ENCODE assay signal across 1 cellular context in the genomic region with DNA sequence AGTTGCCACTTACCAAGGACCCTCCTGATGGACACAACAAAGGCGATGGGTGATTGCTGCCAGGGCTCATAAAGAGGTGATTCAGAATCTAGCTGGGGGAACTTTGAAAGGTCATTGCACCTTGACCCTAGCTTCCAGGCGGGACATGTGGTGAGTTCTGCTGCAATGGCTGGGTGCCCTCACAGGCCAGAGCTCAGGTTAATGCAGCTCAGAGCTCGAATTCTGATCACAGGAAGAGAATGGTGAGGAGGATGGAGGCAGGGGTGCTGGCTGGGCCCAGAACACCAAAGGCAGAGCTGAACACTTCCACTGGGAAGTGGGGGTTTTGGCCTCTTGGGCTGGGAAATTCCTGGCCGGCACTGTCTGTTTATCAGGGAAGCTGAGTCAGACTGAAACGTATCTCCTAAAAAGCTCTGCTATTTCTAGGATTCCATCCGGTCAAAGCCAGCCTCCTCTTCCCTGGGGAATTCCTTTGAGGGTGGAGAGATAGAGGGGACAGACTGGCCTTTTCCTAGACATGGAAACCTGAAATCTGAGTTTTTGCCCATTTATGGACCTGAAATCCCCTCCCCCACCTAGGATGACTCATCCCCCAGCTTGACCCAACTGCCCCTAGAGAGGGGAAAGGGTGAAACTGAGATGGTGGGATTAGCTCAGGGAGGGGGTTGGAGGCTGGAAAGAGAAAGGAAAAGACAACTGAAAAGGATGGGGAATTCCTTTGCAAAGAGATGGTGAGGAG.
TF ChIP-seq lines count a peak whose summit lies in the region.

No MANE protein-coding gene starts in this region.

TF ChIP-seq in HepG2, 621 proteins besides CTCF, POLR2A, EP300 and RAD21 (continues in another document):
- TF ChIP-seq, protein P1, sequence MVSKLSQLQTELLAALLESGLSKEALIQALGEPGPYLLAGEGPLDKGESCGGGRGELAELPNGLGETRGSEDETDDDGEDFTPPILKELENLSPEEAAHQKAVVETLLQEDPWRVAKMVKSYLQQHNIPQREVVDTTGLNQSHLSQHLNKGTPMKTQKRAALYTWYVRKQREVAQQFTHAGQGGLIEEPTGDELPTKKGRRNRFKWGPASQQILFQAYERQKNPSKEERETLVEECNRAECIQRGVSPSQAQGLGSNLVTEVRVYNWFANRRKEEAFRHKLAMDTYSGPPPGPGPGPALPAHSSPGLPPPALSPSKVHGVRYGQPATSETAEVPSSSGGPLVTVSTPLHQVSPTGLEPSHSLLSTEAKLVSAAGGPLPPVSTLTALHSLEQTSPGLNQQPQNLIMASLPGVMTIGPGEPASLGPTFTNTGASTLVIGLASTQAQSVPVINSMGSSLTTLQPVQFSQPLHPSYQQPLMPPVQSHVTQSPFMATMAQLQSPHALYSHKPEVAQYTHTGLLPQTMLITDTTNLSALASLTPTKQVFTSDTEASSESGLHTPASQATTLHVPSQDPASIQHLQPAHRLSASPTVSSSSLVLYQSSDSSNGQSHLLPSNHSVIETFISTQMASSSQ (IDR thresholded peaks at IDR 0.05; ENCODE audit: low read depth): no peak
- TF ChIP-seq, protein P1 (CRISPR knock-in tag; IDR thresholded peaks at IDR 0.05; ENCODE audit: borderline replicate concordance): peak; percentile 39; the same call in 1 of the 2 replicates
- TF ChIP-seq ZNF296 (CRISPR knock-in tag; conservative IDR thresholded peaks at IDR 0.05): no peak
- no peak for TF ChIP-seq ZNF225 (CRISPR knock-in tag; IDR thresholded peaks at IDR 0.05)
- TF ChIP-seq ZNF292 (CRISPR knock-in tag; IDR thresholded peaks at IDR 0.05; ENCODE audit: borderline replicate concordance, low read depth): peak; percentile 65; the same call in 1 of the 2 replicates
- 0 out of 2 replicates have a peak, but pooled peaks have one; percentile 22 for TF ChIP-seq MIER3 (CRISPR knock-in tag; IDR thresholded peaks at IDR 0.05; ENCODE audit: borderline replicate concordance)
- TF ChIP-seq, protein P2, sequence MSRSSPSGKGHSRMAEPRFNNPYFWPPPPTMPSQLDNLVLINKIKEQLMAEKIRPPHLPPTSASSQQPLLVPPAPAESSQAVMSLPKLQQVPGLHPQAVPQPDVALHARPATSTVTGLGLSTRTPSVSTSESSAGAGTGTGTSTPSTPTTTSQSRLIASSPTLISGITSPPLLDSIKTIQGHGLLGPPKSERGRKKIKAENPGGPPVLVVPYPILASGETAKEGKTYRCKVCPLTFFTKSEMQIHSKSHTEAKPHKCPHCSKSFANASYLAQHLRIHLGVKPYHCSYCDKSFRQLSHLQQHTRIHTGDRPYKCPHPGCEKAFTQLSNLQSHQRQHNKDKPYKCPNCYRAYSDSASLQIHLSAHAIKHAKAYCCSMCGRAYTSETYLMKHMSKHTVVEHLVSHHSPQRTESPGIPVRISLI (CRISPR knock-in tag; IDR thresholded peaks at IDR 0.05; ENCODE audit: borderline replicate concordance): no peak
- TF ChIP-seq, protein P3, sequence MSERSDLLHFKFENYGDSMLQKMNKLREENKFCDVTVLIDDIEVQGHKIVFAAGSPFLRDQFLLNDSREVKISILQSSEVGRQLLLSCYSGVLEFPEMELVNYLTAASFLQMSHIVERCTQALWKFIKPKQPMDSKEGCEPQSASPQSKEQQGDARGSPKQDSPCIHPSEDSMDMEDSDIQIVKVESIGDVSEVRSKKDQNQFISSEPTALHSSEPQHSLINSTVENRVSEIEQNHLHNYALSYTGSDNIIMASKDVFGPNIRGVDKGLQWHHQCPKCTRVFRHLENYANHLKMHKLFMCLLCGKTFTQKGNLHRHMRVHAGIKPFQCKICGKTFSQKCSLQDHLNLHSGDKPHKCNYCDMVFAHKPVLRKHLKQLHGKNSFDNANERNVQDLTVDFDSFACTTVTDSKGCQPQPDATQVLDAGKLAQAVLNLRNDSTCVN (CRISPR knock-in tag; IDR thresholded peaks at IDR 0.05; ENCODE audit: borderline replicate concordance): 0 out of 2 replicates have a peak, but pooled peaks have one; percentile 7
- TF ChIP-seq ZKSCAN5 (CRISPR knock-in tag; IDR thresholded peaks at IDR 0.05): no peak
- TF ChIP-seq ISL2 (CRISPR knock-in tag; IDR thresholded peaks at IDR 0.05): peak; percentile 28; the same call in 1 of the 2 replicates
- peak; percentile 15; the same call in 1 of the 2 replicates for TF ChIP-seq ZBTB38 (CRISPR knock-in tag; IDR thresholded peaks at IDR 0.05)
- peak; percentile 72 for TF ChIP-seq PITX1 (CRISPR knock-in tag; IDR thresholded peaks at IDR 0.05)
- TF ChIP-seq YY1 (IDR thresholded peaks at IDR 0.05; ENCODE audit: insufficient read depth, insufficient replicate concordance, low read depth, low read length): peak; percentile 47
- TF ChIP-seq, protein P4, sequence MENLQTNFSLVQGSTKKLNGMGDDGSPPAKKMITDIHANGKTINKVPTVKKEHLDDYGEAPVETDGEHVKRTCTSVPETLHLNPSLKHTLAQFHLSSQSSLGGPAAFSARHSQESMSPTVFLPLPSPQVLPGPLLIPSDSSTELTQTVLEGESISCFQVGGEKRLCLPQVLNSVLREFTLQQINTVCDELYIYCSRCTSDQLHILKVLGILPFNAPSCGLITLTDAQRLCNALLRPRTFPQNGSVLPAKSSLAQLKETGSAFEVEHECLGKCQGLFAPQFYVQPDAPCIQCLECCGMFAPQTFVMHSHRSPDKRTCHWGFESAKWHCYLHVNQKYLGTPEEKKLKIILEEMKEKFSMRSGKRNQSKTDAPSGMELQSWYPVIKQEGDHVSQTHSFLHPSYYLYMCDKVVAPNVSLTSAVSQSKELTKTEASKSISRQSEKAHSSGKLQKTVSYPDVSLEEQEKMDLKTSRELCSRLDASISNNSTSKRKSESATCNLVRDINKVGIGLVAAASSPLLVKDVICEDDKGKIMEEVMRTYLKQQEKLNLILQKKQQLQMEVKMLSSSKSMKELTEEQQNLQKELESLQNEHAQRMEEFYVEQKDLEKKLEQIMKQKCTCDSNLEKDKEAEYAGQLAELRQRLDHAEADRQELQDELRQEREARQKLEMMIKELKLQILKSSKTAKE (CRISPR knock-in tag; IDR thresholded peaks at IDR 0.05; ENCODE audit: borderline replicate concordance): 0 out of 2 replicates have a peak, but pooled peaks have one; percentile 23
- TF ChIP-seq KAT2B (IDR thresholded peaks at IDR 0.05; ENCODE audit: borderline replicate concordance, low read depth, low read length): no peak
- peak; percentile 52; the same call in 1 of the 2 replicates for TF ChIP-seq GATA4 (IDR thresholded peaks at IDR 0.05; ENCODE audit: borderline replicate concordance, low read depth)
- TF ChIP-seq SMAD1 (CRISPR knock-in tag; IDR thresholded peaks at IDR 0.05; ENCODE audit: borderline replicate concordance, low read depth): no peak
- TF ChIP-seq HOXA3 (CRISPR knock-in tag; IDR thresholded peaks at IDR 0.05): peak; percentile 52; the same call in 1 of the 2 replicates
- TF ChIP-seq PPARG (CRISPR knock-in tag; conservative IDR thresholded peaks at IDR 0.05): 0 out of 2 replicates have a peak, but pooled peaks have one; percentile 14
- TF ChIP-seq GTF3A (CRISPR knock-in tag; conservative IDR thresholded peaks at IDR 0.05): no peak
- no peak for TF ChIP-seq ZNF850 (CRISPR knock-in tag; conservative IDR thresholded peaks at IDR 0.05)
- TF ChIP-seq ZBTB20 (CRISPR knock-in tag; IDR thresholded peaks at IDR 0.05; ENCODE audit: borderline replicate concordance, low read depth): peak; percentile 32; the same call in 1 of the 2 replicates
- TF ChIP-seq MED8 (CRISPR knock-in tag; IDR thresholded peaks at IDR 0.05; ENCODE audit: insufficient replicate concordance): peak; percentile 34
- no peak for TF ChIP-seq FOXC1 (CRISPR knock-in tag; IDR thresholded peaks at IDR 0.05; ENCODE audit: borderline replicate concordance)
- peak; percentile 49; the same call in 1 of the 2 replicates for TF ChIP-seq HDAC2 (CRISPR knock-in tag; IDR thresholded peaks at IDR 0.05)
- TF ChIP-seq RELA (CRISPR knock-in tag; IDR thresholded peaks at IDR 0.05): peak; percentile 53; the same call in 1 of the 2 replicates
- TF ChIP-seq MYNN (CRISPR knock-in tag; IDR thresholded peaks at IDR 0.05; ENCODE audit: low read depth): no peak
- no peak for TF ChIP-seq SNAI1 (CRISPR knock-in tag; IDR thresholded peaks at IDR 0.05; ENCODE audit: borderline replicate concordance)
- peak; percentile 46 for TF ChIP-seq MED1 (CRISPR knock-in tag; IDR thresholded peaks at IDR 0.05)
- no peak for TF ChIP-seq FOXK1 (CRISPR knock-in tag; IDR thresholded peaks at IDR 0.05; ENCODE audit: borderline replicate concordance, low read depth)
- no peak for TF ChIP-seq SMC3 (IDR thresholded peaks at IDR 0.05; ENCODE audit: low read length)
- TF ChIP-seq ZBTB1 (CRISPR knock-in tag; IDR thresholded peaks at IDR 0.05; ENCODE audit: borderline replicate concordance): no peak
- TF ChIP-seq ZNF879 (CRISPR knock-in tag; IDR thresholded peaks at IDR 0.05): no peak
- no peak for TF ChIP-seq ZNF510 (CRISPR knock-in tag; IDR thresholded peaks at IDR 0.05; ENCODE audit: low read depth)
- no peak for TF ChIP-seq CHD2 (IDR thresholded peaks at IDR 0.05; ENCODE audit: low read depth, low read length)
- no peak for TF ChIP-seq ZSCAN20 (CRISPR knock-in tag; IDR thresholded peaks at IDR 0.05; ENCODE audit: borderline replicate concordance)
- peak; percentile 56; the same call in 1 of the 2 replicates for TF ChIP-seq NCOA2 (CRISPR knock-in tag; IDR thresholded peaks at IDR 0.05)
- no peak for TF ChIP-seq ZKSCAN8 (CRISPR knock-in tag; IDR thresholded peaks at IDR 0.05; ENCODE audit: borderline replicate concordance)
- TF ChIP-seq CREM (IDR thresholded peaks at IDR 0.05): peak; percentile 46
- no peak for TF ChIP-seq CREM (CRISPR knock-in tag; IDR thresholded peaks at IDR 0.05)
- TF ChIP-seq, protein P5, sequence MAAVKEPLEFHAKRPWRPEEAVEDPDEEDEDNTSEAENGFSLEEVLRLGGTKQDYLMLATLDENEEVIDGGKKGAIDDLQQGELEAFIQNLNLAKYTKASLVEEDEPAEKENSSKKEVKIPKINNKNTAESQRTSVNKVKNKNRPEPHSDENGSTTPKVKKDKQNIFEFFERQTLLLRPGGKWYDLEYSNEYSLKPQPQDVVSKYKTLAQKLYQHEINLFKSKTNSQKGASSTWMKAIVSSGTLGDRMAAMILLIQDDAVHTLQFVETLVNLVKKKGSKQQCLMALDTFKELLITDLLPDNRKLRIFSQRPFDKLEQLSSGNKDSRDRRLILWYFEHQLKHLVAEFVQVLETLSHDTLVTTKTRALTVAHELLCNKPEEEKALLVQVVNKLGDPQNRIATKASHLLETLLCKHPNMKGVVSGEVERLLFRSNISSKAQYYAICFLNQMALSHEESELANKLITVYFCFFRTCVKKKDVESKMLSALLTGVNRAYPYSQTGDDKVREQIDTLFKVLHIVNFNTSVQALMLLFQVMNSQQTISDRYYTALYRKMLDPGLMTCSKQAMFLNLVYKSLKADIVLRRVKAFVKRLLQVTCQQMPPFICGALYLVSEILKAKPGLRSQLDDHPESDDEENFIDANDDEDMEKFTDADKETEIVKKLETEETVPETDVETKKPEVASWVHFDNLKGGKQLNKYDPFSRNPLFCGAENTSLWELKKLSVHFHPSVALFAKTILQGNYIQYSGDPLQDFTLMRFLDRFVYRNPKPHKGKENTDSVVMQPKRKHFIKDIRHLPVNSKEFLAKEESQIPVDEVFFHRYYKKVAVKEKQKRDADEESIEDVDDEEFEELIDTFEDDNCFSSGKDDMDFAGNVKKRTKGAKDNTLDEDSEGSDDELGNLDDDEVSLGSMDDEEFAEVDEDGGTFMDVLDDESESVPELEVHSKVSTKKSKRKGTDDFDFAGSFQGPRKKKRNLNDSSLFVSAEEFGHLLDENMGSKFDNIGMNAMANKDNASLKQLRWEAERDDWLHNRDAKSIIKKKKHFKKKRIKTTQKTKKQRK (IDR thresholded peaks at IDR 0.05; ENCODE audit: low read length): no peak
- peak; percentile 45 for TF ChIP-seq CBX1 (IDR thresholded peaks at IDR 0.05; ENCODE audit: low read depth)
- no peak for TF ChIP-seq SMARCE1 (IDR thresholded peaks at IDR 0.05; ENCODE audit: borderline replicate concordance)
- peak; percentile 73; the same call in 1 of the 2 replicates for TF ChIP-seq ZNF34 (CRISPR knock-in tag; IDR thresholded peaks at IDR 0.05; ENCODE audit: borderline replicate concordance)
- peak; percentile 91 for TF ChIP-seq HIVEP1 (CRISPR knock-in tag; IDR thresholded peaks at IDR 0.05)
- no peak for TF ChIP-seq ZNF382 (CRISPR knock-in tag; IDR thresholded peaks at IDR 0.05; ENCODE audit: borderline replicate concordance)
- TF ChIP-seq ZBTB7B (CRISPR knock-in tag; IDR thresholded peaks at IDR 0.05): peak; percentile 44; the same call in 1 of the 2 replicates
- 0 out of 2 replicates have a peak, but pooled peaks have one; percentile 43 for TF ChIP-seq ZMAT3 (CRISPR knock-in tag; conservative IDR thresholded peaks at IDR 0.05)
- no peak for TF ChIP-seq CCAR2 (optimal IDR thresholded peaks at IDR 0.05; ENCODE audit: low read depth, low read length)
- TF ChIP-seq NFE2L2 (IDR thresholded peaks at IDR 0.05; ENCODE audit: low read length): no peak
- peak; percentile 78 for TF ChIP-seq RARA (CRISPR knock-in tag; IDR thresholded peaks at IDR 0.05)
- no peak for TF ChIP-seq TMF1 (CRISPR knock-in tag; IDR thresholded peaks at IDR 0.05; ENCODE audit: low read depth)
- TF ChIP-seq ZNF83 (CRISPR knock-in tag; IDR thresholded peaks at IDR 0.05; ENCODE audit: borderline replicate concordance): no peak
- TF ChIP-seq, protein P6, sequence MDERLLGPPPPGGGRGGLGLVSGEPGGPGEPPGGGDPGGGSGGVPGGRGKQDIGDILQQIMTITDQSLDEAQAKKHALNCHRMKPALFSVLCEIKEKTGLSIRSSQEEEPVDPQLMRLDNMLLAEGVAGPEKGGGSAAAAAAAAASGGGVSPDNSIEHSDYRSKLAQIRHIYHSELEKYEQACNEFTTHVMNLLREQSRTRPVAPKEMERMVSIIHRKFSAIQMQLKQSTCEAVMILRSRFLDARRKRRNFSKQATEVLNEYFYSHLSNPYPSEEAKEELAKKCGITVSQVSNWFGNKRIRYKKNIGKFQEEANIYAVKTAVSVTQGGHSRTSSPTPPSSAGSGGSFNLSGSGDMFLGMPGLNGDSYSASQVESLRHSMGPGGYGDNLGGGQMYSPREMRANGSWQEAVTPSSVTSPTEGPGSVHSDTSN (CRISPR knock-in tag; IDR thresholded peaks at IDR 0.05): no peak
- peak; percentile 36 for TF ChIP-seq TCF7 (IDR thresholded peaks at IDR 0.05; ENCODE audit: low read depth)
